ENCODE assay signal across 8 cellular contexts in the genomic region with DNA sequence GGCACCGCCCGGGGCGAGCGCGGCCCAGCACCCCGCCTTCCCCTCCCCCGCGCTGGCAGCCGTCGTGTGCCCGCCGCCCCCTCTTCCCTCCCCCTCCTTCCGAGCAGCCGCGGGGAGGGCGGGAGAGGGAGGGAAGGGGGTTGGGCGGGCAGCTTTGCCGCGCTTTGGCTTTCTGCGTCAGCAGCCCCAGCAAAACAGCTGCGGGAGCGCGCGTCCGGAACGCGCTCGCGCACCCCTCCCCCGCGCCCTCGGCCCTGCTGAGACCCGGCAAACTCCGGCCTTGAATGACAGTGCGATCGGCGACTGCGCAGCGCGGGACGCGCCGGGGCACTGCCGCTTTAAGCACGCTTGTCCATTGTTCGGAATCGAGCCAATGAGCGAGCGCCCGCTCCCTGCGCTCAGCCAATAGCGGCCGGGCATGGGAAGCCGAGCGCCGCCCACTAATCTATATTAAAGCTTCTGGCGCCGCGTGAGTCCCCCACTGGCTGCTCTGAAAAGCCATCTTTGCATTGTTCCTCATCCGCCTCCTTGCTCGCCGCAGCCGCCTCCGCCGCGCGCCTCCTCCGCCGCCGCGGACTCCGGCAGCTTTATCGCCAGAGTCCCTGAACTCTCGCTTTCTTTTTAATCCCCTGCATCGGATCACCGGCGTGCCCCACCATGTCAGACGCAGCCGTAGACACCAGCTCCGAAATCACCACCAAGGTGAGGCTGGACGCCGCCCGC. TPM values are rescaled to one million over a fixed set of nuclear protein-coding genes. Genes with fewer than 3 reads are reported as not detected.
DNase-seq lines count a peak whose midpoint lies in the region; ATAC-seq and TF ChIP-seq lines count a peak whose summit lies in the region.

A gene with protein sequence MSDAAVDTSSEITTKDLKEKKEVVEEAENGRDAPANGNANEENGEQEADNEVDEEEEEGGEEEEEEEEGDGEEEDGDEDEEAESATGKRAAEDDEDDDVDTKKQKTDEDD (plus strand): TSS at position 476 of the 723 bp plus-strand sequence. CDS start 182 bp downstream, at position 658.

- no peak for TF ChIP-seq RAD21 in SK-N-SH (IDR thresholded peaks at IDR 0.05; ENCODE audit: low read length)

- H3K9me3 ChIP-seq in SK-N-SH (no peaks in the 10 kb centered on the region), suprapubic skin (no peaks in the 10 kb centered on the region)

- peaks cover 59% of the 10 kb centered on the region for H3K79me2 ChIP-seq in SK-N-SH (ENCODE audit: insufficient read depth)

- H3K4me2 ChIP-seq in SK-N-SH, result peak within 1 kb of the TSS; percentile 97

- TF ChIP-seq POLR2A in suprapubic skin (IDR thresholded peaks at IDR 0.05), result peak; percentile 99

- no peaks in the 10 kb centered on the region for H3K9me2 ChIP-seq in SK-N-SH

- peaks cover 11 to 19% of the 10 kb centered on the region in 2 experiments for H3K36me3 ChIP-seq in SK-N-SH (replicated peaks in 1 of 2; ENCODE audit: control insufficient read depth in 1 of 2, insufficient read depth in 2 of 2, low read length in 1 of 2)
- peaks cover 15% of the 10 kb centered on the region for H3K36me3 ChIP-seq in suprapubic skin

- POLR2A ChIA-PET in SK-N-SH (lab: Yijun Ruan, JAX), result interaction anchor here (0.5 to 3.1 kb wide), 15 partner anchors 9 to 868 kb away, joined by 3 to 38 read pairs (median 9); a partner anchor contains a TSS

- peak; percentile 98 for DNase-seq in GM04504 (ENCODE audit: low read depth)
- DNase-seq in NCI-H1048 (lab: John Stamatoyannopoulos, UW), result peak; percentile 98
- peak; percentile 90 for DNase-seq in SK-N-SH
- DNase-seq in activated naive CD4-positive, alpha-beta T cell treated with anti-CD3 and anti-CD28 coated beads, Interleukin-2, amount 50 U/mL, for 16 hours, result peak; percentile 100
- peak; percentile 94 for DNase-seq in germinal center (ENCODE audit: low spot score)
- peak; percentile 91 to 100 (median 99) for DNase-seq in nucleus accumbens (lab: John Stamatoyannopoulos, UW)
- peak; percentile 100 for DNase-seq in suprapubic skin (ENCODE audit: low spot score in 2 of 2)

- CTCF ChIA-PET in SK-N-SH (lab: Yijun Ruan, JAX), result interaction anchor here (0.8 to 34.6 kb wide), 4 partner anchors 23 to 145 kb away, joined by 3 to 1218 read pairs (median 24); no protein-coding TSS in a partner anchor

- TF ChIP-seq CTCF in SK-N-SH (IDR thresholded peaks at IDR 0.05) (no peak), suprapubic skin (IDR thresholded peaks at IDR 0.05) (no peak)

- H3F3A ChIP-seq in SK-N-SH (replicated peaks; ENCODE audit: insufficient read depth), result peaks cover 13% of the 10 kb centered on the region

- peaks cover 11 to 27% of the 10 kb centered on the region in 2 experiments; a peak in 2 of 4 replicates for H3K4me1 ChIP-seq in SK-N-SH (ENCODE audit: control insufficient read depth in 1 of 2, insufficient read depth in 2 of 2, low read depth in 1 of 2, low read length in 1 of 2)
- peaks cover 43% of the 10 kb centered on the region for H3K4me1 ChIP-seq in suprapubic skin

- H3K27ac ChIP-seq in SK-N-SH (ENCODE audit: low read depth in 2 of 2, low read length in 1 of 2) (peak within 1 kb of the TSS; percentile 92 to 100), suprapubic skin (peak within 1 kb of the TSS; percentile 98)

- peaks cover 46% of the 10 kb centered on the region for H4K20me1 ChIP-seq in SK-N-SH (ENCODE audit: insufficient read depth)

- no peaks in the 10 kb centered on the region for H3K27me3 ChIP-seq in SK-N-SH (ENCODE audit: insufficient read depth)
- no peaks in the 10 kb centered on the region for H3K27me3 ChIP-seq in suprapubic skin

- H2AFZ ChIP-seq in SK-N-SH (ENCODE audit: low read depth), result peak within 1 kb of the TSS; percentile 82

- TF ChIP-seq EP300 in SK-N-SH (IDR thresholded peaks at IDR 0.05; ENCODE audit: borderline replicate concordance in 1 of 2, low read depth in 1 of 2, low read length in 1 of 2), result 0 out of 4 replicates have a peak, but pooled peaks have one; percentile 12 to 25
- no peak for TF ChIP-seq EP300 in suprapubic skin (IDR thresholded peaks at IDR 0.05)

- H3K4me3 ChIP-seq in SK-N-SH (ENCODE audit: low read depth in 2 of 2, low read length in 1 of 2), result peak within 1 kb of the TSS; percentile 96 to 100
- peak within 1 kb of the TSS; percentile 98 for H3K4me3 ChIP-seq in suprapubic skin

- H3K9ac ChIP-seq in SK-N-SH, result peak within 1 kb of the TSS; percentile 98

- peak; percentile 50 for ATAC-seq in HG02571 (IDR thresholded peaks at IDR 0.05; ENCODE audit: unreplicated experiment)

- 0% methylated on average over 18 of the region's 83 CpGs for WGBS in SK-N-SH (ENCODE audit: low lambda C conversion rate)
- WGBS in suprapubic skin, result 2% methylated on average over 21 of the region's 83 CpGs

TF ChIP-seq in SK-N-SH, 30 proteins besides CTCF, POLR2A, EP300 and RAD21 (continues in another document):
- TF ChIP-seq, protein P1, sequence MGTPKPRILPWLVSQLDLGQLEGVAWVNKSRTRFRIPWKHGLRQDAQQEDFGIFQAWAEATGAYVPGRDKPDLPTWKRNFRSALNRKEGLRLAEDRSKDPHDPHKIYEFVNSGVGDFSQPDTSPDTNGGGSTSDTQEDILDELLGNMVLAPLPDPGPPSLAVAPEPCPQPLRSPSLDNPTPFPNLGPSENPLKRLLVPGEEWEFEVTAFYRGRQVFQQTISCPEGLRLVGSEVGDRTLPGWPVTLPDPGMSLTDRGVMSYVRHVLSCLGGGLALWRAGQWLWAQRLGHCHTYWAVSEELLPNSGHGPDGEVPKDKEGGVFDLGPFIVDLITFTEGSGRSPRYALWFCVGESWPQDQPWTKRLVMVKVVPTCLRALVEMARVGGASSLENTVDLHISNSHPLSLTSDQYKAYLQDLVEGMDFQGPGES (IDR thresholded peaks at IDR 0.05; ENCODE audit: low read depth, low read length), result peak; percentile 50
- no peak for TF ChIP-seq FOXM1 (IDR thresholded peaks at IDR 0.05; ENCODE audit: low read depth)
- no peak for TF ChIP-seq FOSL2 (IDR thresholded peaks at IDR 0.05; ENCODE audit: borderline replicate concordance, low read depth)
- TF ChIP-seq SIN3A (IDR thresholded peaks at IDR 0.05; ENCODE audit: borderline replicate concordance, low read depth, low read length), result 0 out of 2 replicates have a peak, but pooled peaks have one; percentile 39
- TF ChIP-seq, protein P2, sequence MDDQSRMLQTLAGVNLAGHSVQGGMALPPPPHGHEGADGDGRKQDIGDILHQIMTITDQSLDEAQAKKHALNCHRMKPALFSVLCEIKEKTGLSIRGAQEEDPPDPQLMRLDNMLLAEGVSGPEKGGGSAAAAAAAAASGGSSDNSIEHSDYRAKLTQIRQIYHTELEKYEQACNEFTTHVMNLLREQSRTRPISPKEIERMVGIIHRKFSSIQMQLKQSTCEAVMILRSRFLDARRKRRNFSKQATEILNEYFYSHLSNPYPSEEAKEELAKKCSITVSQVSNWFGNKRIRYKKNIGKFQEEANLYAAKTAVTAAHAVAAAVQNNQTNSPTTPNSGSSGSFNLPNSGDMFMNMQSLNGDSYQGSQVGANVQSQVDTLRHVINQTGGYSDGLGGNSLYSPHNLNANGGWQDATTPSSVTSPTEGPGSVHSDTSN (IDR thresholded peaks at IDR 0.05), result peak; percentile 90
- TF ChIP-seq, protein P3, sequence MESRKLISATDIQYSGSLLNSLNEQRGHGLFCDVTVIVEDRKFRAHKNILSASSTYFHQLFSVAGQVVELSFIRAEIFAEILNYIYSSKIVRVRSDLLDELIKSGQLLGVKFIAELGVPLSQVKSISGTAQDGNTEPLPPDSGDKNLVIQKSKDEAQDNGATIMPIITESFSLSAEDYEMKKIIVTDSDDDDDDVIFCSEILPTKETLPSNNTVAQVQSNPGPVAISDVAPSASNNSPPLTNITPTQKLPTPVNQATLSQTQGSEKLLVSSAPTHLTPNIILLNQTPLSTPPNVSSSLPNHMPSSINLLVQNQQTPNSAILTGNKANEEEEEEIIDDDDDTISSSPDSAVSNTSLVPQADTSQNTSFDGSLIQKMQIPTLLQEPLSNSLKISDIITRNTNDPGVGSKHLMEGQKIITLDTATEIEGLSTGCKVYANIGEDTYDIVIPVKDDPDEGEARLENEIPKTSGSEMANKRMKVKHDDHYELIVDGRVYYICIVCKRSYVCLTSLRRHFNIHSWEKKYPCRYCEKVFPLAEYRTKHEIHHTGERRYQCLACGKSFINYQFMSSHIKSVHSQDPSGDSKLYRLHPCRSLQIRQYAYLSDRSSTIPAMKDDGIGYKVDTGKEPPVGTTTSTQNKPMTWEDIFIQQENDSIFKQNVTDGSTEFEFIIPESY (IDR thresholded peaks at IDR 0.05; ENCODE audit: borderline replicate concordance, low read depth), result no peak
- TF ChIP-seq TAF1 (IDR thresholded peaks at IDR 0.05; ENCODE audit: borderline replicate concordance, low read depth, low read length), result peak; percentile 91
- TF ChIP-seq ELF1 (IDR thresholded peaks at IDR 0.05), result 0 out of 2 replicates have a peak, but pooled peaks have one; percentile 33
- TF ChIP-seq RXRA (IDR thresholded peaks at IDR 0.05; ENCODE audit: borderline replicate concordance, low read depth), result no peak; the same call in 1 of the 2 replicates
- TF ChIP-seq POLR2AphosphoS5 (IDR thresholded peaks at IDR 0.05; ENCODE audit: low read depth, low read length), result peak; percentile 98
- 0 out of 2 replicates have a peak, but pooled peaks have one; percentile 19 for TF ChIP-seq NFIC (IDR thresholded peaks at IDR 0.05; ENCODE audit: borderline replicate concordance)
- TF ChIP-seq SMC3 (IDR thresholded peaks at IDR 0.05; ENCODE audit: low read depth, low read length), result peak; percentile 6; the same call in 1 of the 2 replicates
- no peak for TF ChIP-seq MEF2A (IDR thresholded peaks at IDR 0.05; ENCODE audit: borderline replicate concordance, low read depth)
- no peak for TF ChIP-seq FOXJ3 (CRISPR knock-in tag; IDR thresholded peaks at IDR 0.05)
- peak; percentile 38; the same call in 1 of the 2 replicates for TF ChIP-seq TCF12 (IDR thresholded peaks at IDR 0.05)
- TF ChIP-seq RCOR1 (IDR thresholded peaks at IDR 0.05; ENCODE audit: low read length), result 0 out of 2 replicates have a peak, but pooled peaks have one; percentile 22
- TF ChIP-seq CHD2 (IDR thresholded peaks at IDR 0.05; ENCODE audit: low read length, partially characterized antibody), result peak; percentile 95
- peak; percentile 56; the same call in 1 of the 2 replicates for TF ChIP-seq RFX5 (IDR thresholded peaks at IDR 0.05; ENCODE audit: low read length)
- TF ChIP-seq, protein P4, sequence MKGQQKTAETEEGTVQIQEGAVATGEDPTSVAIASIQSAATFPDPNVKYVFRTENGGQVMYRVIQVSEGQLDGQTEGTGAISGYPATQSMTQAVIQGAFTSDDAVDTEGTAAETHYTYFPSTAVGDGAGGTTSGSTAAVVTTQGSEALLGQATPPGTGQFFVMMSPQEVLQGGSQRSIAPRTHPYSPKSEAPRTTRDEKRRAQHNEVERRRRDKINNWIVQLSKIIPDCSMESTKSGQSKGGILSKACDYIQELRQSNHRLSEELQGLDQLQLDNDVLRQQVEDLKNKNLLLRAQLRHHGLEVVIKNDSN (IDR thresholded peaks at IDR 0.05; ENCODE audit: borderline replicate concordance, low read depth), result no peak

RNA-seq across cellular contexts. Expression of the gene that starts here (rescaled TPM):
- 517 and 767 TPM in 2 replicates for polyA plus RNA-seq in SK-N-SH (2012; rRNA removed)
- 733 and 1,021 TPM in 2 replicates for polyA plus RNA-seq in SK-N-SH (2012; cell fraction: cytosol; rRNA removed)
- polyA plus RNA-seq in SK-N-SH (2012; cell fraction: nucleus; rRNA removed), result 319 and 439 TPM in 2 replicates
- 1,000 to 10,000 TPM in 3 of 4 donors, 100 to 1,000 TPM in 1; 781 to 1,090 (median 1,063) TPM for total RNA-seq in suprapubic skin

Comparison
In these comparisons a context has a peak if more than half of its experiments do, and no peak if none do; other contexts are left out.
1. Peak in every context shown above with its lines: DNase-seq, ATAC-seq, H3K4me3 ChIP-seq and H3K27ac ChIP-seq.